In the genomic region with DNA sequence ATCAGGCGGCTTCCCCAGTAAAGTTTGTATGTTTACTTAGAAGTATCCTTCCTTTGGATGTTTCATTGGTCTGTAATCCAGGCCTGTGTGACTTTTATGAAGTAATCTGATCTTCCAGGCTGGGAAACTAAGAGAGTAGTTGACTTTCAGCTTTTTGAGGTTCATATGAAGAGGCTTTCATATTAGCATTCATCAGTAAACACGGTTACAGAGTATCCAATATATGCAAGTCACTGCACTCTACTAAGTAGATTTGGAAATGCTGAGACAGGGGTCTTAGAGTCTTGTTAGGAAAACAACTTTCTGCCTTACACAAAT, we compare ENCODE assay signal across 8 cellular contexts. TPM values are rescaled to one million over a fixed set of nuclear protein-coding genes. Genes with fewer than 3 reads are reported as not detected.
DNase-seq lines count a peak whose midpoint lies in the region; ATAC-seq and TF ChIP-seq lines count a peak whose summit lies in the region.

No MANE protein-coding gene starts in this region.

- no peak for ATAC-seq in GM21381 (IDR thresholded peaks at IDR 0.05; ENCODE audit: unreplicated experiment)

- H3K27me3 ChIP-seq in AG04450 (ENCODE audit: control insufficient read depth, insufficient read depth, low read length) (no peaks in the 10 kb centered on the region), HUES6 (ENCODE audit: control insufficient read depth, insufficient read depth, low read length) (no peaks in the 10 kb centered on the region), brain microvascular endothelial cell (replicated peaks) (no peaks in the 10 kb centered on the region)

- in situ Hi-C loops in brain microvascular endothelial cell (cut with HindIII; ENCODE audit: low pct_ligation_motif_present, low sequenced_read_pairs): no loop called here

- no peak for TF ChIP-seq CTCF in AG04450 (IDR thresholded peaks at IDR 0.05; ENCODE audit: low read depth, low read length)
- no peak for TF ChIP-seq CTCF in brain microvascular endothelial cell (IDR thresholded peaks at IDR 0.05; ENCODE audit: low read depth, low read length, missing control alignments)

- WGBS in mesodermal cell (ENCODE audit: insufficient coverage in 2 of 2), 2 experiments: 0% methylated on average over 1 of the region's 2 CpGs

- H3K4me1 ChIP-seq in HUES6 (ENCODE audit: control insufficient read depth, insufficient read depth, low read length) (peaks cover 14% of the 10 kb centered on the region), mesodermal cell (ENCODE audit: control insufficient read depth, insufficient read depth, low read length, poor library complexity, severe bottlenecking) (peaks cover 11% of the 10 kb centered on the region)

- CTCF ChIA-PET in AG04450 (lab: Charles Lee): interaction anchor here (1.6 kb wide), 1 partner anchor 996 kb away, joined by 6 read pairs; no protein-coding TSS in a partner anchor

- H3K27ac ChIP-seq in AG04450 (ENCODE audit: low read depth, low read length) (peak overlapping the region; percentile 77), HUES6 (ENCODE audit: low read depth, low read length) (peak overlapping the region; percentile 58; the same call in 1 of the 2 replicates), brain microvascular endothelial cell (peak overlapping the region; percentile 66), mesodermal cell (ENCODE audit: low read depth, low read length, severe bottlenecking) (peak overlapping the region; percentile 89)

- H3K9me3 ChIP-seq in AG04450 (ENCODE audit: control insufficient read depth, insufficient read depth, low read length): no peaks in the 10 kb centered on the region; the same call in 1 of the 2 replicates
- H3K9me3 ChIP-seq in HUES6 (ENCODE audit: control insufficient read depth, insufficient read depth, low read depth, low read length): no peaks in the 10 kb centered on the region
- no peaks in the 10 kb centered on the region for H3K9me3 ChIP-seq in mesodermal cell (ENCODE audit: control insufficient read depth, low read length)

- H3K36me3 ChIP-seq in HUES6 (ENCODE audit: control insufficient read depth, insufficient read depth, low read length) (peaks cover 30% of the 10 kb centered on the region), brain microvascular endothelial cell (replicated peaks) (peaks cover 9% of the 10 kb centered on the region), mesodermal cell (ENCODE audit: control insufficient read depth, insufficient read depth, low read length) (peaks cover 40% of the 10 kb centered on the region)

- POLR2A ChIA-PET in AG04450 (lab: Yijun Ruan, JAX): interaction anchor here (2.7 kb wide), 1 partner anchor 15 kb away, joined by 29 read pairs; a partner anchor contains a TSS

- peak overlapping the region; percentile 73 for H3K9ac ChIP-seq in HUES6 (ENCODE audit: low read length)

- DNase-seq in AG04450 (ENCODE audit: low read depth, low spot score) (no peak), brain microvascular endothelial cell (peak; percentile 22), SHP77 (lab: John Stamatoyannopoulos, UW) (no peak), NCI-H446 treated with DMSO at 0.1 percent for 48 hours (lab: John Stamatoyannopoulos, UW) (no peak)
- DNase-seq in stimulated activated CD4-positive, alpha-beta T cell treated with anti-CD3 and anti-CD28 coated beads, Interleukin-2, amount 100 ng/mL, for 48 hours: no peak

- H3K4me3 ChIP-seq in AG04450 (ENCODE audit: low read depth, low read length) (peak overlapping the region; percentile 83), HUES6 (ENCODE audit: low read depth, low read length) (peak overlapping the region; percentile 70), brain microvascular endothelial cell (ENCODE audit: low read depth, low read length) (peak overlapping the region; percentile 90), mesodermal cell (ENCODE audit: extremely low read depth, insufficient read depth, low read length, poor library complexity, severe bottlenecking) (peak overlapping the region; percentile 84)

RNA-seq across cellular contexts. Expression of a gene that starts 1.1 kb away (rescaled TPM):
- polyA plus RNA-seq in AG04450 (2011; rRNA removed): 23.9 and 40.7 TPM in 2 replicates
- polyA minus RNA-seq in AG04450 (2011; rRNA and poly(A)+ RNA removed): 17.2 and 21.9 TPM in 2 replicates
- polyA plus RNA-seq in mesodermal cell (2013, experiment 1 of 2): 56.8 TPM
- 61.4 TPM for polyA plus RNA-seq in mesodermal cell (2013, experiment 2 of 2)

RNA-seq across cellular contexts. Expression of a gene that starts 15.0 kb away (rescaled TPM):
- polyA plus RNA-seq in AG04450 (2011; rRNA removed): 34.3 and 49.2 TPM in 2 replicates
- polyA minus RNA-seq in AG04450 (2011; rRNA and poly(A)+ RNA removed): 12.9 and 24.5 TPM in 2 replicates
- 34.2 TPM for polyA plus RNA-seq in mesodermal cell (2013, experiment 1 of 2)
- 40.7 TPM for polyA plus RNA-seq in mesodermal cell (2013, experiment 2 of 2)

RNA-seq across cellular contexts. Expression of a gene that starts 15.2 kb away (rescaled TPM):
- 34.5 and 40.9 TPM in 2 replicates for polyA plus RNA-seq in AG04450 (2011; rRNA removed)
- 23.9 and 26.5 TPM in 2 replicates for polyA minus RNA-seq in AG04450 (2011; rRNA and poly(A)+ RNA removed)
- 22.5 TPM for polyA plus RNA-seq in mesodermal cell (2013, experiment 1 of 2)
- polyA plus RNA-seq in mesodermal cell (2013, experiment 2 of 2): 23.7 TPM
